In genomic region chr3:61616586-61616985, GRCh38 we compare ENCODE assay signal across 16 cellular contexts. TPM values are rescaled to one million over a fixed set of nuclear protein-coding genes. Genes with fewer than 3 reads are reported as not detected.
"Had no signal": no experiment of that assay in that cellular context is flagged by ENCODE, and none has a peak within 500 bp of the region (broad histone marks: within the 10 kb centered on the region; RNA-seq: fewer than 3 reads in every experiment).

No MANE protein-coding gene starts in this region.

- H3K4me1 ChIP-seq: esophagus squamous epithelium had no signal

- H3K27ac Mint-ChIP-seq: activated naive CD8-positive, alpha-beta T cell treated with anti-CD3 and anti-CD28 coated beads for 36 hours; activated T-helper 17 cell treated with anti-CD3 and anti-CD28 coated beads, Interleukin-2, amount 50 U/mL, for 72 hours; natural killer cell had no signal

- H3K4me3 ChIP-seq: coronary artery, esophagus squamous epithelium, gastroesophageal sphincter, sigmoid colon, spleen, thyroid gland, upper lobe of right lung had no signal

- ATAC-seq: activated T-helper 17 cell treated with anti-CD3 and anti-CD28 coated beads, Interleukin-2, amount 50 U/mL, for 72 hours; natural killer cell had no signal

- H3K9ac ChIP-seq: SK-N-SH had no signal

- H3K27ac ChIP-seq: esophagus squamous epithelium, thyroid gland, upper lobe of right lung had no signal

- DNase-seq: activated naive CD4-positive, alpha-beta T cell; activated naive CD8-positive, alpha-beta T cell treated with anti-CD3 and anti-CD28 coated beads for 36 hours; activated T-cell treated with anti-CD3 and anti-CD28 coated beads, Interleukin-2, amount 50 U/mL, for 1 hour; esophagus squamous epithelium; head of caudate nucleus; natural killer cell; sigmoid colon; SK-N-SH; spleen; stimulated activated CD4-positive, alpha-beta T cell treated with anti-CD3 and anti-CD28 coated beads, Interleukin-4, amount 100 ng/mL, for 1 hour; stimulated activated naive CD4-positive, alpha-beta T cell treated with Interleukin-2 at 50 U/mL for 16 hours; thyroid gland; upper lobe of right lung had no signal

- H3K9me3 ChIP-seq: esophagus squamous epithelium, gastroesophageal sphincter, sigmoid colon, SK-N-SH, spleen, thyroid gland, upper lobe of right lung had no signal

- H3K27me3 Mint-ChIP-seq: activated T-helper 17 cell treated with anti-CD3 and anti-CD28 coated beads, Interleukin-2, amount 50 U/mL, for 72 hours had no signal

- H3K9me3 Mint-ChIP-seq: activated naive CD8-positive, alpha-beta T cell treated with anti-CD3 and anti-CD28 coated beads for 36 hours had no signal

- H3K36me3 ChIP-seq: esophagus squamous epithelium, gastroesophageal sphincter, sigmoid colon, spleen, thyroid gland, upper lobe of right lung had no signal

- H3K36me3 Mint-ChIP-seq: activated naive CD8-positive, alpha-beta T cell treated with anti-CD3 and anti-CD28 coated beads for 36 hours; natural killer cell had no signal

- H3K27me3 ChIP-seq: esophagus squamous epithelium, gastroesophageal sphincter, sigmoid colon, spleen, thyroid gland, upper lobe of right lung had no signal

- H3K4me3 Mint-ChIP-seq: activated naive CD8-positive, alpha-beta T cell treated with anti-CD3 and anti-CD28 coated beads for 36 hours; activated T-helper 17 cell treated with anti-CD3 and anti-CD28 coated beads, Interleukin-2, amount 50 U/mL, for 72 hours; natural killer cell had no signal

- H3K4me1 Mint-ChIP-seq: activated naive CD8-positive, alpha-beta T cell treated with anti-CD3 and anti-CD28 coated beads for 36 hours; activated T-helper 17 cell treated with anti-CD3 and anti-CD28 coated beads, Interleukin-2, amount 50 U/mL, for 72 hours; natural killer cell had no signal

RNA-seq across cellular contexts. Expression of gene PTPRG, which starts 55.2 kb away (rescaled TPM):
- total RNA-seq: activated T-helper 17 cell treated with anti-CD3 and anti-CD28 coated beads, Interleukin-2, amount 50 U/mL, for 72 hours had no signal
